Comparison of ENCODE assay signal across 20 cellular contexts in genomic region chr12:3972576-3972975, GRCh38.
DNase-seq lines count a peak whose midpoint lies in the region; ATAC-seq and TF ChIP-seq lines count a peak whose summit lies in the region.
"Had no signal": no experiment of that assay in that cellular context is flagged by ENCODE, and none has a peak within 500 bp of the region (broad histone marks: within the 10 kb centered on the region; RNA-seq: fewer than 3 reads in every experiment).

No MANE protein-coding gene starts in this region.

- H3K27ac Mint-ChIP-seq in activated CD8-positive, alpha-beta memory T cell treated with anti-CD3 and anti-CD28 coated beads, Interleukin-2, amount 10 ng/mL, durations not matched to agents 7 days and 5 days: peak overlapping the region; percentile 54
- peak overlapping the region; percentile 96 to 97 for H3K27ac Mint-ChIP-seq in T-cell
- H3K27ac Mint-ChIP-seq in activated naive CD4-positive, alpha-beta T cell treated with anti-CD3 and anti-CD28 coated beads, Interleukin-2, amount 50 U/mL, for 72 hours: peak overlapping the region; percentile 4 to 83
- peak overlapping the region; percentile 6 to 9 for H3K27ac Mint-ChIP-seq in natural killer cell treated with Interleukin-12 subunit alpha and Interleukin-12 subunit beta and Interleukin-15 and Interleukin-18, amount 100 ng/mL, for 72 hours
- no peak overlapping the region for H3K27ac Mint-ChIP-seq in endothelial cell (ENCODE audit: unreplicated experiment)
- H3K27ac Mint-ChIP-seq: nephron had no signal

- peaks cover 52% of the 10 kb centered on the region for H3K4me1 Mint-ChIP-seq in activated CD8-positive, alpha-beta memory T cell treated with anti-CD3 and anti-CD28 coated beads, Interleukin-2, amount 10 ng/mL, durations not matched to agents 7 days and 5 days
- H3K4me1 Mint-ChIP-seq in T-cell: peaks cover 60 to 63% (median 60%) of the 10 kb centered on the region in 3 donors
- peaks cover 11 to 18% of the 10 kb centered on the region in 2 donors for H3K4me1 Mint-ChIP-seq in natural killer cell treated with Interleukin-12 subunit alpha and Interleukin-12 subunit beta and Interleukin-15 and Interleukin-18, amount 100 ng/mL, for 72 hours (ENCODE audit: low read depth in 2 of 2)
- peaks cover 6% of the 10 kb centered on the region for H3K4me1 Mint-ChIP-seq in endothelial cell (ENCODE audit: unreplicated experiment)

- no peak overlapping the region for H3K27ac ChIP-seq in tibial artery
- H3K27ac ChIP-seq: dorsolateral prefrontal cortex, gastrocnemius medialis, RWPE1, sigmoid colon had no signal

- peak; percentile 57 for ATAC-seq in activated CD8-positive, alpha-beta memory T cell treated with anti-CD3 and anti-CD28 coated beads, Interleukin-2, amount 10 ng/mL, durations not matched to agents 7 days and 5 days
- peak; percentile 61 to 82 (median 74) for ATAC-seq in T-cell (replicated peaks in 1 of 4)
- peak in 1 of 2 donors; percentile 15 for ATAC-seq in activated naive CD4-positive, alpha-beta T cell treated with anti-CD3 and anti-CD28 coated beads, Interleukin-2, amount 50 U/mL, for 72 hours
- ATAC-seq in natural killer cell treated with Interleukin-12 subunit alpha and Interleukin-12 subunit beta and Interleukin-15 and Interleukin-18, amount 100 ng/mL, for 72 hours: no peak
- ATAC-seq: esophagus mucosa, gastrocnemius medialis had no signal

- TF ChIP-seq CTCF in tibial artery (IDR thresholded peaks at IDR 0.05): no peak
- no peak for TF ChIP-seq CTCF in endothelial cell (IDR thresholded peaks at IDR 0.05; ENCODE audit: unreplicated experiment)

- peaks cover 2% of the 10 kb centered on the region for H3K9me3 Mint-ChIP-seq in activated CD8-positive, alpha-beta memory T cell treated with anti-CD3 and anti-CD28 coated beads, Interleukin-2, amount 10 ng/mL, durations not matched to agents 7 days and 5 days (ENCODE audit: low read depth)
- no peaks in the 10 kb centered on the region for H3K9me3 Mint-ChIP-seq in T-cell
- H3K9me3 Mint-ChIP-seq in activated naive CD4-positive, alpha-beta T cell treated with anti-CD3 and anti-CD28 coated beads, Interleukin-2, amount 50 U/mL, for 72 hours: peaks cover 3 to 9% of the 10 kb centered on the region in 2 donors
- H3K9me3 Mint-ChIP-seq in natural killer cell treated with Interleukin-12 subunit alpha and Interleukin-12 subunit beta and Interleukin-15 and Interleukin-18, amount 100 ng/mL, for 72 hours: peaks cover 2% of the 10 kb centered on the region
- no peaks in the 10 kb centered on the region for H3K9me3 Mint-ChIP-seq in endothelial cell (ENCODE audit: unreplicated experiment)
- H3K9me3 Mint-ChIP-seq: CD14-positive monocyte, nephron had no signal

- peaks cover 8% of the 10 kb centered on the region for H3K36me3 Mint-ChIP-seq in activated CD8-positive, alpha-beta memory T cell treated with anti-CD3 and anti-CD28 coated beads, Interleukin-2, amount 10 ng/mL, durations not matched to agents 7 days and 5 days
- H3K36me3 Mint-ChIP-seq in T-cell (no peaks in the 10 kb centered on the region), endothelial cell (ENCODE audit: low read depth, unreplicated experiment) (no peaks in the 10 kb centered on the region)
- peaks cover 0 to 13% of the 10 kb centered on the region in 2 donors for H3K36me3 Mint-ChIP-seq in activated naive CD4-positive, alpha-beta T cell treated with anti-CD3 and anti-CD28 coated beads, Interleukin-2, amount 50 U/mL, for 72 hours
- H3K36me3 Mint-ChIP-seq in natural killer cell treated with Interleukin-12 subunit alpha and Interleukin-12 subunit beta and Interleukin-15 and Interleukin-18, amount 100 ng/mL, for 72 hours: no peaks in the 10 kb centered on the region
- H3K36me3 Mint-ChIP-seq: CD14-positive monocyte had no signal

- peaks cover 2% of the 10 kb centered on the region for H3K27me3 Mint-ChIP-seq in activated CD8-positive, alpha-beta memory T cell treated with anti-CD3 and anti-CD28 coated beads, Interleukin-2, amount 10 ng/mL, durations not matched to agents 7 days and 5 days
- no peaks in the 10 kb centered on the region for H3K27me3 Mint-ChIP-seq in T-cell
- H3K27me3 Mint-ChIP-seq in natural killer cell treated with Interleukin-12 subunit alpha and Interleukin-12 subunit beta and Interleukin-15 and Interleukin-18, amount 100 ng/mL, for 72 hours: peaks cover 0 to 3% of the 10 kb centered on the region in 2 donors
- no peaks in the 10 kb centered on the region for H3K27me3 Mint-ChIP-seq in endothelial cell (ENCODE audit: unreplicated experiment)

- peak; percentile 75 for DNase-seq in activated CD8-positive, alpha-beta memory T cell treated with anti-CD3 and anti-CD28 coated beads, Interleukin-2, amount 10 ng/mL, durations not matched to agents 7 days and 5 days
- no peak for DNase-seq in activated CD8-positive, alpha-beta memory T cell treated with anti-CD3 and anti-CD28 coated beads, Interleukin-2, amount 50 U/mL, for 4 hours
- DNase-seq in T-cell: peak in 17 of 34 experiments; percentile 15 to 57 (median 32)
- DNase-seq in activated naive CD4-positive, alpha-beta T cell treated with anti-CD3 and anti-CD28 coated beads, Interleukin-2, amount 50 U/mL, for 72 hours (ENCODE audit: low spot score in 2 of 2): peak in 1 of 2 donors; percentile 61
- DNase-seq in natural killer cell treated with Interleukin-12 subunit alpha and Interleukin-12 subunit beta and Interleukin-15 and Interleukin-18, amount 100 ng/mL, for 72 hours (ENCODE audit: low spot score): no peak
- DNase-seq in tibial artery: no peak
- DNase-seq in HK-2 (ENCODE audit: unreplicated experiment): no peak
- DNase-seq in endothelial cell (ENCODE audit: low spot score): no peak
- DNase-seq: activated CD4-positive, alpha-beta T cell treated with anti-CD3 and anti-CD28 coated beads, Interleukin-2, amount 50 U/mL, for 48 hours; dorsolateral prefrontal cortex; gastrocnemius medialis; NCI-H1092; NCI-H2107; NCI-H524 treated with DMSO at 0.1 percent for 48 hours; posterior cingulate gyrus; sigmoid colon had no signal

- H3K9me3 ChIP-seq in tibial artery: no peaks in the 10 kb centered on the region
- H3K9me3 ChIP-seq: gastrocnemius medialis, sigmoid colon had no signal

- peaks cover 0 to 6% of the 10 kb centered on the region in 2 donors for H3K27me3 ChIP-seq in tibial artery
- H3K27me3 ChIP-seq: sigmoid colon had no signal

- intact Hi-C loops in tibial artery (cut with DNase I; ENCODE audit: low total_unique reads): no loop called here

- no peaks in the 10 kb centered on the region for H3K4me1 ChIP-seq in tibial artery
- H3K4me1 ChIP-seq: gastrocnemius medialis, sigmoid colon had no signal

- no peak overlapping the region for H3K4me3 Mint-ChIP-seq in activated CD8-positive, alpha-beta memory T cell treated with anti-CD3 and anti-CD28 coated beads, Interleukin-2, amount 10 ng/mL, durations not matched to agents 7 days and 5 days
- peak overlapping the region in 2 of 3 donors; percentile 54 to 64 for H3K4me3 Mint-ChIP-seq in T-cell
- peak overlapping the region; percentile 1 for H3K4me3 Mint-ChIP-seq in natural killer cell treated with Interleukin-12 subunit alpha and Interleukin-12 subunit beta and Interleukin-15 and Interleukin-18, amount 100 ng/mL, for 72 hours
- H3K4me3 Mint-ChIP-seq in endothelial cell (ENCODE audit: unreplicated experiment): no peak overlapping the region
- H3K4me3 Mint-ChIP-seq: CD14-positive monocyte, nephron had no signal

- no peaks in the 10 kb centered on the region for H3K36me3 ChIP-seq in tibial artery
- H3K36me3 ChIP-seq: gastrocnemius medialis, sigmoid colon had no signal

- CTCF ChIA-PET in activated CD8-positive, alpha-beta memory T cell treated with anti-CD3 and anti-CD28 coated beads, Interleukin-2, amount 10 ng/mL, durations not matched to agents 7 days and 5 days (lab: Charles Lee): interaction anchor here (0.8 to 2.6 kb wide), 2 partner anchors 11 to 304 kb away, joined by 3 to 8 read pairs; no protein-coding TSS in a partner anchor
- CTCF ChIA-PET in T-cell (lab: Charles Lee): interaction anchor here in 1 of 2 donors (3.5 kb wide), 1 partner anchor 10 kb away, joined by 22 read pairs; no protein-coding TSS in a partner anchor

- POLR2A ChIA-PET in T-cell (lab: Charles Lee): no interaction called here

- no peak overlapping the region for H3K4me3 ChIP-seq in tibial artery
- H3K4me3 ChIP-seq: dorsolateral prefrontal cortex, gastrocnemius medialis, sigmoid colon had no signal

Comparison
In these comparisons a context has a peak if more than half of its experiments do, and no peak if none do; other contexts are left out.
1. ATAC-seq: peak in activated CD8-positive, alpha-beta memory T cell treated with anti-CD3 and anti-CD28 coated beads, Interleukin-2, amount 10 ng/mL, durations not matched to agents 7 days and 5 days (single experiment) and T-cell (4 of 4); none in natural killer cell treated with Interleukin-12 subunit alpha and Interleukin-12 subunit beta and Interleukin-15 and Interleukin-18, amount 100 ng/mL, for 72 hours (0 of 2).
2. H3K4me3 Mint-ChIP-seq: peak in T-cell (2 of 3) and natural killer cell treated with Interleukin-12 subunit alpha and Interleukin-12 subunit beta and Interleukin-15 and Interleukin-18, amount 100 ng/mL, for 72 hours (single experiment); none in activated CD8-positive, alpha-beta memory T cell treated with anti-CD3 and anti-CD28 coated beads, Interleukin-2, amount 10 ng/mL, durations not matched to agents 7 days and 5 days (single experiment) and endothelial cell (single experiment).